In the genomic region with DNA sequence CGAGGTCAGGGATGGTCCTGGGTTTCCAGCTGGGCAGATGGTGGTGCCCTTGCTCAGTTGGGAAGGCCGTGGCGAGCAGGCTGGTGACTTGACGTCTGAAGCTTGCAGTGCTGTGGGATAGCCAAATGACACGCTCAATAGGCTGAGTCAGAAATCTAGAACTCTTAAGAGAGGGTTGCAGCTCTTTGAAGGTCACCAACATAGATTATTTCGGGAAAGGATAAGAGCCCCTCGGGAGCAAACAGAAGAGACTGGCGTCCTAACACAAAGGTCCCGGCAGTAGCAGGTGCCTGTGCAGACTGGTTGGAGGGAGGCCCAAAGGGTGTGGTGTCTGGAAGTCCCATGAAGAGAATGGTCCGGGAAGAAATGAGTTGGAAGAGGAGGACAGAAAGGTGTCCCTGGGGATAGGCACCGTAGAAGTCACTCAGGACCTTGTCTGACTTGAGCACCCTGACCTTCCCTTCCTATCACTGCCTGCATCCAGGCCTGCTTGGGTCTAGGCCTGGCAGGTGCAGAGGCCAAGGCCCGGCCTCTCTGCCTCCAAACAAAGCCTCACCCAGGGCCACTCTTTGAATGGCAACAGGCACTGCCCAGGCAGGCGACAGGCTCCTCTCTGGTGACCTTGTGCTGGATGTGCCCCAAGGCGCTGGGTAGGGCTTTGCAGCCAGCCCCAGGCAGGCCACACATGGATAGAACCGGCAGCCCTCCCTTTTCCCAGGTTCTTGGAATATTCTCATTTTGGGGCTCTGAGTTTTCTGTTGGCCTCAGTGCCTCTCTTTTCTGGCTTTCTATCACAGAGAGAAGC, we compare ENCODE assay signal across 11 cellular contexts. TPM values are rescaled to one million over a fixed set of nuclear protein-coding genes. Genes with fewer than 3 reads are reported as not detected.
DNase-seq lines count a peak whose midpoint lies in the region; ATAC-seq, FAIRE-seq and TF ChIP-seq lines count a peak whose summit lies in the region.
"Had no signal": no experiment of that assay in that cellular context is flagged by ENCODE, and none has a peak within 500 bp of the region (broad histone marks: within the 10 kb centered on the region; RNA-seq: fewer than 3 reads in every experiment).

No MANE protein-coding gene starts in this region.

- peaks cover 63% of the 10 kb centered on the region for H3K4me1 ChIP-seq in endothelial cell of umbilical vein (ENCODE audit: control insufficient read depth, extremely low read depth, insufficient read depth, low read length)
- H3K4me1 ChIP-seq in mucosa of rectum (ENCODE audit: control insufficient read depth in 2 of 2, insufficient read depth in 2 of 2, low read length in 2 of 2), result peaks cover 7 to 18% of the 10 kb centered on the region in 2 donors
- peaks cover 44% of the 10 kb centered on the region for H3K4me1 ChIP-seq in testis
- no peaks in the 10 kb centered on the region for H3K4me1 ChIP-seq in HAP-1

- BruUV-seq in endothelial cell of umbilical vein (replicated peaks; lab: Mats Ljungman, UMichigan), result no TSS peak

- POLR2A ChIA-PET in endothelial cell of umbilical vein (lab: Charles Lee), result interaction anchor here (1.3 kb wide), 1 partner anchor 30 kb away, joined by 4 read pairs; no protein-coding TSS in a partner anchor
- POLR2A ChIA-PET in WTC11 (lab: Charles Lee), result no interaction called here

- H3K27ac Mint-ChIP-seq in WTC11, result no peak overlapping the region
- H3K27ac Mint-ChIP-seq: activated CD4-positive, alpha-beta T cell treated with anti-CD3 and anti-CD28 coated beads, Interleukin-2, amount 10 ng/mL, durations not matched to agents 7 days and 5 days had no signal

- no peak overlapping the region for H3K4me3 Mint-ChIP-seq in WTC11
- H3K4me3 Mint-ChIP-seq: activated CD4-positive, alpha-beta T cell treated with anti-CD3 and anti-CD28 coated beads, Interleukin-2, amount 10 ng/mL, durations not matched to agents 7 days and 5 days; stimulated activated naive CD8-positive, alpha-beta T cell treated with anti-CD3 and anti-CD28 coated beads, Interleukin-15, Interleukin-2, amounts not matched to agents 100 ng/mL and 50 ng/mL, for 24 hours had no signal

- TF ChIP-seq POLR2A in endothelial cell of umbilical vein (IDR thresholded peaks at IDR 0.05; ENCODE audit: low read depth, low read length), result no peak
- TF ChIP-seq POLR2A in testis (IDR thresholded peaks at IDR 0.05), result no peak

- no peak overlapping the region for H2AFZ ChIP-seq in endothelial cell of umbilical vein (ENCODE audit: low read depth, low read length)

- no peak overlapping the region for H3K4me3 ChIP-seq in MG63
- H3K4me3 ChIP-seq in endothelial cell of umbilical vein (replicated peaks in 1 of 3; ENCODE audit: insufficient read depth in 1 of 3, low read depth in 1 of 3, low read length in 3 of 3), result no peak overlapping the region
- no peak overlapping the region for H3K4me3 ChIP-seq in mucosa of rectum (ENCODE audit: low read length in 2 of 2)
- no peak overlapping the region for H3K4me3 ChIP-seq in testis
- no peak overlapping the region for H3K4me3 ChIP-seq in HAP-1

- in situ Hi-C loops in HAP-1 (cut with MboI; ENCODE audit: low sequenced_read_pairs), result loop anchor here (25.0 kb wide), 1 partner anchor 489 kb away; no protein-coding TSS in a partner anchor

- ATAC-seq in GM21447 (IDR thresholded peaks at IDR 0.05; ENCODE audit: unreplicated experiment) (no peak), HG02642 (IDR thresholded peaks at IDR 0.05; ENCODE audit: poor library complexity, unreplicated experiment) (no peak), WTC11 (no peak)

- H3K4me2 ChIP-seq in endothelial cell of umbilical vein (ENCODE audit: insufficient read depth, low read length), result peak overlapping the region; percentile 52

- peak overlapping the region; percentile 35 for H3K27ac ChIP-seq in endothelial cell of umbilical vein (ENCODE audit: insufficient read depth, low read depth, low read length)
- H3K27ac ChIP-seq in mucosa of rectum (ENCODE audit: low read depth in 2 of 2, low read length in 2 of 2), result peak overlapping the region; percentile 60 to 72
- peak overlapping the region; percentile 75 to 76 for H3K27ac ChIP-seq in testis

- no peaks in the 10 kb centered on the region; the same call in 1 of the 2 replicates for H3K36me3 Mint-ChIP-seq in WTC11

- H3K27me3 ChIP-seq in MG63, result no peaks in the 10 kb centered on the region
- no peaks in the 10 kb centered on the region for H3K27me3 ChIP-seq in endothelial cell of umbilical vein (ENCODE audit: control insufficient read depth in 2 of 2, insufficient read depth in 2 of 2, low read length in 2 of 2)
- H3K27me3 ChIP-seq in mucosa of rectum (ENCODE audit: control insufficient read depth in 2 of 2, insufficient read depth in 2 of 2, low read length in 2 of 2), result no peaks in the 10 kb centered on the region
- no peaks in the 10 kb centered on the region for H3K27me3 ChIP-seq in testis
- no peaks in the 10 kb centered on the region for H3K27me3 ChIP-seq in HAP-1 (ENCODE audit: low read depth)

- no peaks in the 10 kb centered on the region for H3K9me1 ChIP-seq in endothelial cell of umbilical vein (replicated peaks; ENCODE audit: control insufficient read depth, extremely low read depth, insufficient read depth, low read length)

- no peak for FAIRE-seq in endothelial cell of umbilical vein (lab: Jason Lieb, UNC)

- H4K20me1 ChIP-seq in endothelial cell of umbilical vein (replicated peaks; ENCODE audit: control insufficient read depth, extremely low read depth, insufficient read depth, low read length), result no peaks in the 10 kb centered on the region

- TF ChIP-seq CTCF in endothelial cell of umbilical vein (IDR thresholded peaks at IDR 0.05; ENCODE audit: extremely low read depth in 1 of 2, insufficient read depth in 1 of 2, low read depth in 1 of 2, low read length in 2 of 2) (no peak), testis (IDR thresholded peaks at IDR 0.05) (no peak), WTC11 (IDR thresholded peaks at IDR 0.05) (no peak)

- H3K9me3 ChIP-seq in MG63, result no peaks in the 10 kb centered on the region
- no peaks in the 10 kb centered on the region for H3K9me3 ChIP-seq in endothelial cell of umbilical vein (replicated peaks; ENCODE audit: control insufficient read depth, insufficient read depth, low read length)
- H3K9me3 ChIP-seq in mucosa of rectum (ENCODE audit: control insufficient read depth in 2 of 2, low read length in 2 of 2), result no peaks in the 10 kb centered on the region
- no peaks in the 10 kb centered on the region for H3K9me3 ChIP-seq in testis
- H3K9me3 ChIP-seq in HAP-1, result no peaks in the 10 kb centered on the region

- peaks cover 2% of the 10 kb centered on the region; the same call in 1 of the 2 replicates for H3K9me3 Mint-ChIP-seq in WTC11
- H3K9me3 Mint-ChIP-seq: activated CD4-positive, alpha-beta T cell treated with anti-CD3 and anti-CD28 coated beads, Interleukin-2, amount 10 ng/mL, durations not matched to agents 7 days and 5 days; stimulated activated naive CD8-positive, alpha-beta T cell treated with anti-CD3 and anti-CD28 coated beads, Interleukin-15, Interleukin-2, amounts not matched to agents 100 ng/mL and 50 ng/mL, for 24 hours had no signal

- CTCF ChIA-PET in endothelial cell of umbilical vein (lab: Charles Lee), result interaction anchor here (0.9 to 3.0 kb wide), 8 partner anchors 10 to 80 kb away, joined by 3 to 24 read pairs (median 7); a partner anchor contains a TSS
- CTCF ChIA-PET in WTC11 (lab: Charles Lee), result interaction anchor here (0.7 kb wide), 1 partner anchor 131 kb away, joined by 3 read pairs; no protein-coding TSS in a partner anchor

- H3K36me3 ChIP-seq in MG63, result peaks cover 16% of the 10 kb centered on the region
- H3K36me3 ChIP-seq in endothelial cell of umbilical vein (ENCODE audit: control insufficient read depth in 2 of 2, extremely low read depth in 1 of 2, insufficient read depth in 2 of 2, low read length in 2 of 2), result peaks cover 2 to 5% of the 10 kb centered on the region in 2 experiments
- H3K36me3 ChIP-seq in mucosa of rectum (ENCODE audit: control insufficient read depth in 2 of 2, insufficient read depth in 2 of 2, low read length in 2 of 2), result peaks cover 0 to 3% of the 10 kb centered on the region in 2 donors
- H3K36me3 ChIP-seq in testis (ENCODE audit: low read depth, missing control alignments), result no peaks in the 10 kb centered on the region
- no peaks in the 10 kb centered on the region for H3K36me3 ChIP-seq in HAP-1 (replicated peaks)

- DNase-seq in MG63 (peak; percentile 56), endothelial cell of umbilical vein (ENCODE audit: low read depth, low spot score) (no peak), testis (peak; percentile 42), HAP-1 (ENCODE audit: low spot score in 2 of 2) (no peak), WTC11 (ENCODE audit: low spot score) (no peak)
- DNase-seq: activated CD4-positive, alpha-beta T cell treated with anti-CD3 and anti-CD28 coated beads, Interleukin-2, amount 10 ng/mL, durations not matched to agents 7 days and 5 days; retina had no signal

- 24 to 39% methylated on average over 12 to 15 of the region's 15 CpGs for WGBS in testis, 2 donors

- H3K79me2 ChIP-seq in endothelial cell of umbilical vein (ENCODE audit: control insufficient read depth, insufficient read depth, low read length), result peaks cover 81% of the 10 kb centered on the region

- H3K27me3 Mint-ChIP-seq in WTC11 (ENCODE audit: low read depth), result no peaks in the 10 kb centered on the region
- H3K27me3 Mint-ChIP-seq: activated CD4-positive, alpha-beta T cell treated with anti-CD3 and anti-CD28 coated beads, Interleukin-2, amount 10 ng/mL, durations not matched to agents 7 days and 5 days; stimulated activated naive CD8-positive, alpha-beta T cell treated with anti-CD3 and anti-CD28 coated beads, Interleukin-15, Interleukin-2, amounts not matched to agents 100 ng/mL and 50 ng/mL, for 24 hours had no signal

- peaks cover 33% of the 10 kb centered on the region for H3K4me1 Mint-ChIP-seq in WTC11

- H3K9ac ChIP-seq in endothelial cell of umbilical vein (replicated peaks; ENCODE audit: extremely low read depth, insufficient read depth, low read length), result peak overlapping the region; percentile 1
- peak overlapping the region in 1 of 2 donors; percentile 1 for H3K9ac ChIP-seq in mucosa of rectum (ENCODE audit: low read depth in 1 of 2, low read length in 2 of 2)

- intact Hi-C loops in endothelial cell of umbilical vein (cut with micrococcal nuclease), result no loop called here
- intact Hi-C loops in testis (cut with DNase I; ENCODE audit: low total_unique reads), result loop anchor here (10.0 kb wide), 1 partner anchor 66 kb away; no protein-coding TSS in a partner anchor

- dilution Hi-C loops in endothelial cell of umbilical vein (cut with MboI; ENCODE audit: extremely low pct_ligation_motif_present, low sequenced_read_pairs), result no loop called here

RNA-seq across cellular contexts. Expression of a gene that starts 18.6 kb away (rescaled TPM):
- 73.0 and 79.2 TPM in 2 replicates for total RNA-seq in MG63 (2014; rRNA removed; shearing (Covaris generic); ENCODE audit: low replicate concordance)
- total RNA-seq in endothelial cell of umbilical vein (127 and 135 TPM in 2 replicates), testis (10 to 100 TPM; 66.6 to 70.4 TPM), WTC11 (2021) (22.7 to 28.1 TPM (median 24.4 TPM) in 3 replicates)
- polyA plus RNA-seq in endothelial cell of umbilical vein (167 and 174 TPM in 2 replicates), testis (ENCODE audit: insufficient read depth, low read depth, low replicate concordance) (180 TPM)
- 167 and 187 TPM in 2 replicates for polyA plus RNA-seq in endothelial cell of umbilical vein (2011; cell fraction: cytosol; rRNA removed)
- polyA plus RNA-seq in endothelial cell of umbilical vein (2011; cell fraction: nucleus; rRNA removed), result 71.4 and 78.6 TPM in 2 replicates
- 153 and 185 TPM in 2 replicates for polyA plus RNA-seq in endothelial cell of umbilical vein (2012)
- polyA minus RNA-seq in endothelial cell of umbilical vein, result 66.6 and 89.4 TPM in 2 replicates
- 6.9 TPM for polyA minus RNA-seq in endothelial cell of umbilical vein (2011; cell fraction: cytosol; rRNA and poly(A)+ RNA removed)
- polyA minus RNA-seq in endothelial cell of umbilical vein (2011; cell fraction: nucleus; rRNA and poly(A)+ RNA removed), result 29.8 and 37.1 TPM in 2 replicates

RNA-seq across cellular contexts. Expression of a gene that starts 50.5 kb away (rescaled TPM):
- total RNA-seq in MG63 (2014; rRNA removed; shearing (Covaris generic); ENCODE audit: low replicate concordance), result 28.4 and 41.4 TPM in 2 replicates
- total RNA-seq in endothelial cell of umbilical vein (26.3 and 33.2 TPM in 2 replicates), testis (10 to 100 TPM; 10.0 to 11.2 TPM), WTC11 (2021) (19.7 to 29.2 TPM (median 25.3 TPM) in 3 replicates)
- polyA plus RNA-seq in endothelial cell of umbilical vein (29.8 and 33.1 TPM in 2 replicates), testis (ENCODE audit: insufficient read depth, low read depth, low replicate concordance) (8.2 TPM)
- polyA plus RNA-seq in endothelial cell of umbilical vein (2011; cell fraction: cytosol; rRNA removed), result 25.8 and 29.4 TPM in 2 replicates
- polyA plus RNA-seq in endothelial cell of umbilical vein (2011; cell fraction: nucleus; rRNA removed), result 49.2 and 50.3 TPM in 2 replicates
- 23.0 and 30.6 TPM in 2 replicates for polyA plus RNA-seq in endothelial cell of umbilical vein (2012)
- polyA minus RNA-seq in endothelial cell of umbilical vein, result 23.0 and 24.0 TPM in 2 replicates
- polyA minus RNA-seq in endothelial cell of umbilical vein (2011; cell fraction: cytosol; rRNA and poly(A)+ RNA removed), result 9.2 TPM
- 9.7 and 13.6 TPM in 2 replicates for polyA minus RNA-seq in endothelial cell of umbilical vein (2011; cell fraction: nucleus; rRNA and poly(A)+ RNA removed)

Comparison
In these comparisons a context has a peak if more than half of its experiments do, and no peak if none do; other contexts are left out.
1. DNase-seq: peak in MG63 (single experiment) and testis (single experiment); none in endothelial cell of umbilical vein (single experiment), HAP-1 (0 of 2) and WTC11 (single experiment).
2. Peak in every context shown above with its lines, with median percentiles within 50 percentile points of each other: H3K27ac ChIP-seq.